34 cellular contexts compared by ENCODE assay signal in the genomic region with DNA sequence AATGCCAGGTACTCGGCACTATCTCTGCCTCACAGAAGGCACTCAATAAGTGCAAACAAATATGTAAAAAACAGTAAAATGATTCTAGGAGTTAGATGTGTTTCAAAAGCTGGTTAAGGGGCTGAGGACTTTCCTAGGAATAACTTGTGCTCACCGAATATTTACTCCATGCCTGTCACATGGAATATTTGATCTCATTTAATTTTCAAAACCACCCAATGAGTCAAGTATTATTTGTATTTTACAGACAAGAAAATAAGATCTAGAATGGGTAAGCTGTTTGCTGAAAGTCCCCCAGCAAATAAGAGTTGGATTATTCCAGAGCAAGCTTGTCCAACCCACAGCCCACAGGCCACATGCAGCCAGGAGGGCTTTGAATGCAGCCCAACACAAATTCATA.
"Had no signal": no experiment of that assay in that cellular context is flagged by ENCODE, and none has a peak within 500 bp of the region (broad histone marks: within the 10 kb centered on the region; RNA-seq: fewer than 3 reads in every experiment).

No MANE protein-coding gene starts in this region.

- DNase-seq: activated effector memory CD4-positive, alpha-beta T cell treated with anti-CD3 and anti-CD28 coated beads, Interleukin-2, amount 50 U/mL, for 16 hours; activated effector memory CD4-positive, alpha-beta T cell treated with Interleukin-2 at 50 U/mL for 16 hours; activated gamma-delta T cell; activated gamma-delta T cell treated with Interleukin-2 at 50 U/mL for 16 hours; activated naive CD4-positive, alpha-beta T cell; activated naive CD4-positive, alpha-beta T cell treated with anti-CD3 and anti-CD28 coated beads for 36 hours; activated naive CD4-positive, alpha-beta T cell treated with anti-CD3 and anti-CD28 coated beads, Interleukin-2, amount 10 ng/mL, durations not matched to agents 7 days and 5 days; activated naive CD4-positive, alpha-beta T cell treated with anti-CD3 and anti-CD28 coated beads, Interleukin-2, amount 50 U/mL, for 16 hours; activated naive CD4-positive, alpha-beta T cell treated with Interleukin-2 at 50 U/mL for 16 hours; activated naive CD8-positive, alpha-beta T cell treated with anti-CD3 and anti-CD28 coated beads for 36 hours; activated naive CD8-positive, alpha-beta T cell treated with anti-CD3 and anti-CD28 coated beads, Interleukin-2, amount 10 ng/mL, durations not matched to agents 7 days and 5 days; activated naive CD8-positive, alpha-beta T cell treated with anti-CD3 and anti-CD28 coated beads, Interleukin-2, amount 50 U/mL, for 24 hours; activated T-cell treated with anti-CD3 and anti-CD28 coated beads, Interleukin-2, amount 50 U/mL, for 1 hour; activated T-cell treated with anti-CD3 and anti-CD28 coated beads, Interleukin-2, amount 50 U/mL, for 24 hours; activated T-cell treated with anti-CD3 and anti-CD28 coated beads, Interleukin-2, amount 50 U/mL, for 4 hours; activated T-cell treated with anti-CD3 and anti-CD28 coated beads, Interleukin-2, amount 50 U/mL, for 48 hours; activated T-cell treated with anti-CD3 and anti-CD28 coated beads, Interleukin-2, amount 50 U/mL, for 72 hours; adrenal gland; amniotic stem cell; amygdala; anterior cingulate cortex; aorta; body of pancreas; brain microvascular endothelial cell; caudate nucleus; central memory CD4-positive, alpha-beta T cell; cerebellar nuclear complex had no signal

- ATAC-seq: activated naive CD4-positive, alpha-beta T cell treated with anti-CD3 and anti-CD28 coated beads, Interleukin-2, amount 50 U/mL, for 72 hours; activated naive CD8-positive, alpha-beta T cell treated with anti-CD3 and anti-CD28 coated beads, Interleukin-2, amount 50 U/mL, for 24 hours; activated T-cell treated with anti-CD3 and anti-CD28 coated beads, Interleukin-2, amount 50 U/mL, for 4 hours; activated T-cell treated with anti-CD3 and anti-CD28 coated beads, Interleukin-2, amount 50 U/mL, for 72 hours; activated T-helper 17 cell treated with anti-CD3 and anti-CD28 coated beads, Interleukin-2, amount 50 U/mL, for 72 hours; body of pancreas had no signal

- H3K27ac ChIP-seq: adrenal gland, ascending aorta, body of pancreas, brain microvascular endothelial cell, breast epithelium, cardiac muscle cell had no signal

- H3K27me3 ChIP-seq: adrenal gland, ascending aorta, body of pancreas, brain microvascular endothelial cell, breast epithelium, cardiac muscle cell had no signal

- FAIRE-seq: astrocyte, bronchial epithelial cell had no signal

- H3K36me3 ChIP-seq: adrenal gland, ascending aorta, brain microvascular endothelial cell, breast epithelium, cardiac muscle cell had no signal

- H3K4me3 ChIP-seq: adrenal gland, ascending aorta, body of pancreas, breast epithelium, cardiac muscle cell had no signal

- H3K4me1 ChIP-seq: adrenal gland, ascending aorta, body of pancreas, breast epithelium had no signal

- H3K9me3 ChIP-seq: adrenal gland, ascending aorta, body of pancreas, breast epithelium had no signal
